ENCODE assay signal across 13 cellular contexts in genomic region chr19:34996978-34997640, GRCh38. TPM values are rescaled to one million over a fixed set of nuclear protein-coding genes. Genes with fewer than 3 reads are reported as not detected.
DNase-seq lines count a peak whose midpoint lies in the region; ATAC-seq, FAIRE-seq and TF ChIP-seq lines count a peak whose summit lies in the region.
"Had no signal": no experiment of that assay in that cellular context is flagged by ENCODE, and none has a peak within 500 bp of the region (broad histone marks: within the 10 kb centered on the region; RNA-seq: fewer than 3 reads in every experiment).

No MANE protein-coding gene starts in this region.

- no peak overlapping the region for H3K27ac ChIP-seq in PC-3 (ENCODE audit: low read length)

- no peak overlapping the region for H3K4me2 ChIP-seq in PC-3 (ENCODE audit: low read length)

- H3K4me1 ChIP-seq in PC-3 (ENCODE audit: insufficient read depth, low read length), result peaks cover 26% of the 10 kb centered on the region

- FAIRE-seq in D721Med (lab: Jason Lieb, UNC), result no peak

- no peaks in the 10 kb centered on the region for H3K9me2 ChIP-seq in PC-3 (replicated peaks; ENCODE audit: low read length)

- CTCF ChIA-PET in PC-3 (lab: Charles Lee), result no interaction called here

- intact Hi-C loops in CD14-positive monocyte (cut with micrococcal nuclease) (no loop called here), PC-3 (cut with micrococcal nuclease) (no loop called here)

- no TSS peak for BruUV-seq in PC-3 (replicated peaks; lab: Mats Ljungman, UMichigan)

- peaks cover 46% of the 10 kb centered on the region for H3K4me1 Mint-ChIP-seq in CD14-positive monocyte
- peaks cover 31% of the 10 kb centered on the region for H3K4me1 Mint-ChIP-seq in neural crest cell

- H3F3A ChIP-seq in PC-3 (ENCODE audit: low read length, unreplicated experiment), result no peaks in the 10 kb centered on the region

- ATAC-seq in GM21576 (IDR thresholded peaks at IDR 0.05; ENCODE audit: unreplicated experiment) (no peak), PC-3 (no peak)

- TF ChIP-seq CTCF in CD14-positive monocyte (IDR thresholded peaks at IDR 0.05) (no peak), neural crest cell (conservative IDR thresholded peaks at IDR 0.05) (no peak), D721Med (IDR thresholded peaks at IDR 0.05; ENCODE audit: insufficient read depth, missing control alignments) (no peak), PC-3 (conservative IDR thresholded peaks at IDR 0.05; ENCODE audit: low read depth, low read length) (no peak)

- no peaks in the 10 kb centered on the region for H3K27me3 ChIP-seq in PC-3 (ENCODE audit: low read length)

- H3K36me3 ChIP-seq in PC-3 (ENCODE audit: low read depth, low read length), result no peaks in the 10 kb centered on the region

- POLR2A ChIA-PET in PC-3 (lab: Charles Lee; ENCODE audit: unreplicated experiment), result no interaction called here

- H3K9me3 ChIP-seq in PC-3 (ENCODE audit: low read length), result no peaks in the 10 kb centered on the region

- DNase-seq in CD14-positive monocyte (ENCODE audit: low spot score) (no peak), neural crest cell (ENCODE audit: low read depth, low spot score) (no peak), D721Med (ENCODE audit: insufficient read length, low spot score) (no peak), PC-3 (no peak)
- peak; percentile 67 for DNase-seq in Jurkat, Clone E6-1 (ENCODE audit: low read depth, low spot score)
- DNase-seq in central memory CD4-positive, alpha-beta T cell, result peak; percentile 63
- DNase-seq in stimulated activated CD4-positive, alpha-beta T cell treated with anti-CD3 and anti-CD28 coated beads, Interleukin-12 subunit alpha, Interleukin-12 subunit beta, amount 100 ng/mL, for 4 hours, result no peak
- DNase-seq: activated CD8-positive, alpha-beta memory T cell treated with anti-CD3 and anti-CD28 coated beads, Interleukin-2, amount 50 U/mL, for 4 hours; DMS153; mesenchymal stem cell; NCI-H146; stimulated activated CD4-positive, alpha-beta T cell treated with anti-CD3 and anti-CD28 coated beads, Interleukin-4, amount 100 ng/mL, for 24 hours had no signal

- no peak overlapping the region for H2AFZ ChIP-seq in PC-3 (ENCODE audit: low read length)

- no peak overlapping the region for H3K9ac ChIP-seq in PC-3 (ENCODE audit: low read length)

- H3K4me3 Mint-ChIP-seq in CD14-positive monocyte, result peak overlapping the region in 1 of 2 donors; percentile 6
- H3K4me3 Mint-ChIP-seq in neural crest cell, result peak overlapping the region; percentile 54

- no peaks in the 10 kb centered on the region for H4K20me1 ChIP-seq in PC-3 (ENCODE audit: low read length)

- H3K36me3 Mint-ChIP-seq in CD14-positive monocyte, result peaks cover 2 to 4% of the 10 kb centered on the region in 2 donors
- H3K36me3 Mint-ChIP-seq in neural crest cell (ENCODE audit: low read depth), result no peaks in the 10 kb centered on the region

- H3K4me3 ChIP-seq in Jurkat, Clone E6-1 (ENCODE audit: low read length), result no peak overlapping the region; the same call in 1 of the 2 replicates
- H3K4me3 ChIP-seq in PC-3 (ENCODE audit: low read length), result no peak overlapping the region

- H3K9me3 Mint-ChIP-seq in CD14-positive monocyte (peaks cover 0 to 10% (median 3%) of the 10 kb centered on the region in 7 donors), neural crest cell (no peaks in the 10 kb centered on the region)

- H3K27me3 Mint-ChIP-seq in CD14-positive monocyte (ENCODE audit: low read depth in 3 of 3) (peaks cover 1 to 4% (median 3%) of the 10 kb centered on the region in 3 donors), neural crest cell (ENCODE audit: low read depth) (peaks cover 2% of the 10 kb centered on the region)

- peaks cover 19% of the 10 kb centered on the region for H3K79me2 ChIP-seq in PC-3 (ENCODE audit: low read length)

- H3K27ac Mint-ChIP-seq in CD14-positive monocyte (peak overlapping the region; percentile 20 to 85 (median 68)), neural crest cell (ENCODE audit: unreplicated experiment) (peak overlapping the region; percentile 63)

RNA-seq across cellular contexts. Expression of gene GRAMD1A, which starts 3.0 kb away (rescaled TPM):
- polyA plus RNA-seq in CD14-positive monocyte, result 10 to 100 TPM in 1 of 2 donors, 1 to 10 TPM in 1; 9.3 to 15.1 TPM
- 74.5 TPM for polyA plus RNA-seq in Jurkat, Clone E6-1 (2012; ENCODE audit: insufficient read depth, insufficient read length)
- 100 and 103 TPM in 2 replicates for total RNA-seq in neural crest cell
- 24.8 and 32.8 TPM in 2 replicates for total RNA-seq in PC-3 (2014; rRNA removed)

RNA-seq across cellular contexts. Expression of gene ZNF792, which starts 33.1 kb away (rescaled TPM):
- polyA plus RNA-seq in CD14-positive monocyte, result 1 to 10 TPM; 1.7 to 3.3 TPM
- polyA plus RNA-seq in Jurkat, Clone E6-1 (2012; ENCODE audit: insufficient read depth, insufficient read length), result 3.5 TPM
- total RNA-seq in neural crest cell, result 7.5 and 8.1 TPM in 2 replicates
- total RNA-seq in PC-3 (2014; rRNA removed), result 5.8 and 6.3 TPM in 2 replicates

RNA-seq across cellular contexts. Expression of gene SCN1B, which starts 33.2 kb away (rescaled TPM):
- polyA plus RNA-seq in CD14-positive monocyte, result under 1 TPM in 1 of 2 donors, not detected in 1; 0.08 TPM
- not detected for polyA plus RNA-seq in Jurkat, Clone E6-1 (2012; ENCODE audit: insufficient read depth, insufficient read length)
- total RNA-seq in neural crest cell (1.7 and 1.9 TPM in 2 replicates), PC-3 (2014; rRNA removed) (1.7 TPM in 2 replicates)

RNA-seq across cellular contexts. Expression of gene HPN, which starts 44.4 kb away (rescaled TPM):
- polyA plus RNA-seq in CD14-positive monocyte, result not detected
- polyA plus RNA-seq in Jurkat, Clone E6-1 (2012; ENCODE audit: insufficient read depth, insufficient read length), result not detected
- total RNA-seq in neural crest cell, result 0.26 and 0.27 TPM in 2 replicates
- 0.18 TPM in 1 of 2 replicates, not detected in the other for total RNA-seq in PC-3 (2014; rRNA removed)

Comparison
In these comparisons a context has a peak if more than half of its experiments do, and no peak if none do; other contexts are left out.
1. DNase-seq: peak in Jurkat, Clone E6-1 (single experiment) and central memory CD4-positive, alpha-beta T cell (single experiment); none in CD14-positive monocyte (single experiment), neural crest cell (single experiment), stimulated activated CD4-positive, alpha-beta T cell treated with anti-CD3 and anti-CD28 coated beads, Interleukin-12 subunit alpha, Interleukin-12 subunit beta, amount 100 ng/mL, for 4 hours (single experiment), D721Med (single experiment) and PC-3 (single experiment).